1 cellular context compared by ENCODE assay signal in the genomic region with DNA sequence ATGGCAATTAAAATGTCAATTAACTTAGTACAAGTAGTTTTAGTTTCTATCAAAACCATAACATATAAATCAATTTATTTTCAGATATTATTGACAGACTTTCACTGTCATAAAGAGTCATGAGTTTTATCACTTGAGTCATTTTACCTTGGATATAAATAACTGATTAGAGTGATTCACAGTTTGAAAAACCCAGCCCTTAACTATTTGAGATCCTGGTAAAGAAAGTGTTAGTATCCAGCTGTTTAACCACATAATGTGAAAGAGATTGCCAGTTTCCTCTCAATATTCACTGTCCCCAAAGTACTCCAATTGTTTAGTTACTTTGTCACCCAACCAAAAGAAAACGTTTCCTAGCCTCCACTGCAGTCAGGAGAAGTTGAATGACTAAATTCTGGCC.
TF ChIP-seq lines count a peak whose summit lies in the region.

No MANE protein-coding gene starts in this region.

TF ChIP-seq in IMR-90, 13 proteins besides CTCF, POLR2A, EP300 and RAD21 (continued from another document):
- no peak for TF ChIP-seq MAZ (IDR thresholded peaks at IDR 0.05; ENCODE audit: borderline replicate concordance, low read depth, low read length)
- TF ChIP-seq CHD1 (IDR thresholded peaks at IDR 0.05; ENCODE audit: low read depth, low read length) = no peak
- TF ChIP-seq FOS (IDR thresholded peaks at IDR 0.05; ENCODE audit: low read depth, low read length) = no peak
- TF ChIP-seq BHLHE40 (IDR thresholded peaks at IDR 0.05; ENCODE audit: low read depth, low read length) = no peak
- TF ChIP-seq ELK1 (IDR thresholded peaks at IDR 0.05; ENCODE audit: borderline replicate concordance, low read depth, low read length) = no peak
- no peak for TF ChIP-seq SMC3 (IDR thresholded peaks at IDR 0.05; ENCODE audit: low read depth, low read length)
- no peak for TF ChIP-seq MAFK (IDR thresholded peaks at IDR 0.05; ENCODE audit: low read depth, low read length)
- no peak for TF ChIP-seq CEBPB (IDR thresholded peaks at IDR 0.05; ENCODE audit: low read depth, low read length)
- TF ChIP-seq, protein P1, sequence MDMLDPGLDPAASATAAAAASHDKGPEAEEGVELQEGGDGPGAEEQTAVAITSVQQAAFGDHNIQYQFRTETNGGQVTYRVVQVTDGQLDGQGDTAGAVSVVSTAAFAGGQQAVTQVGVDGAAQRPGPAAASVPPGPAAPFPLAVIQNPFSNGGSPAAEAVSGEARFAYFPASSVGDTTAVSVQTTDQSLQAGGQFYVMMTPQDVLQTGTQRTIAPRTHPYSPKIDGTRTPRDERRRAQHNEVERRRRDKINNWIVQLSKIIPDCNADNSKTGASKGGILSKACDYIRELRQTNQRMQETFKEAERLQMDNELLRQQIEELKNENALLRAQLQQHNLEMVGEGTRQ (IDR thresholded peaks at IDR 0.05; ENCODE audit: low read depth, low read length) = no peak
- TF ChIP-seq RCOR1 (IDR thresholded peaks at IDR 0.05; ENCODE audit: insufficient replicate concordance, low read length) = no peak
- TF ChIP-seq NFE2L2 (IDR thresholded peaks at IDR 0.05; ENCODE audit: low read depth, low read length) = no peak
